In the genomic region with DNA sequence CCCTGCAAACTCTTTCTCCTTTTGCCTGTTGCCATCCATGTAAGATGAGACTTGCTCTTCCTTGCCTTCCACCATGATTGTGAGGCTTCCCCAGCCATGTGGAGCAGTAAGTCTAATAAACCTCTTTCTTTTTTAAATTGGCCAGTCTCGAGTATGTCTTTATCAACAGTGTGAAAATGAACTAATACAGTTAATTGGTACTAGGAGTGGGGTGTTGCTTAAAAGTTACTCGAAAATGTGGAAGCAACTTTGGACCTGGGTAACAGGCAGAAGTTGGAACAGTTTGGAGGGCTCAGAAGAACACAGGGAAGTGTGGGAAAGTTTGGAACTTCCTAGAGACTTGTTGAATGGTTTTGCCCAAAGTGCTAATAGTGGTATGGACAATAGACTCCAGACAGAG, we compare ENCODE assay signal across 29 cellular contexts.
"Had no signal": no experiment of that assay in that cellular context is flagged by ENCODE, and none has a peak within 500 bp of the region (broad histone marks: within the 10 kb centered on the region; RNA-seq: fewer than 3 reads in every experiment).

No MANE protein-coding gene starts in this region.

- H3K27ac ChIP-seq: stomach, suprapubic skin, testis, thoracic aorta, thyroid gland, tibial artery, tibial nerve, transverse colon, upper lobe of left lung, upper lobe of right lung, uterus, vagina had no signal

- H3K27me3 ChIP-seq: stomach, suprapubic skin, testis, thyroid gland, tibial artery, tibial nerve, transverse colon, upper lobe of left lung, upper lobe of right lung, uterus, vagina had no signal

- H3K36me3 Mint-ChIP-seq: stimulated activated effector memory CD8-positive, alpha-beta T cell treated with anti-CD3 and anti-CD28 coated beads, Interleukin-12 subunit alpha, Interleukin-12 subunit beta, amount 100 ng/mL, for 72 hours; type B pancreatic cell had no signal

- H3K4me3 ChIP-seq: stomach, suprapubic skin, testis, thoracic aorta, thyroid gland, tibial artery, tibial nerve, transverse colon, upper lobe of left lung, upper lobe of right lung, uterus, vagina had no signal

- H3K36me3 ChIP-seq: stomach, suprapubic skin, thoracic aorta, thyroid gland, tibial artery, tibial nerve, transverse colon, upper lobe of left lung, upper lobe of right lung, uterus, vagina had no signal

- FAIRE-seq: urothelium cell line had no signal

- H3K4me1 ChIP-seq: stomach, suprapubic skin, testis, thyroid gland, tibial artery, tibial nerve, transverse colon, upper lobe of left lung, upper lobe of right lung, uterus, vagina had no signal

- H3K4me1 Mint-ChIP-seq: stimulated activated effector memory CD8-positive, alpha-beta T cell treated with anti-CD3 and anti-CD28 coated beads, Interleukin-12 subunit alpha, Interleukin-12 subunit beta, amount 100 ng/mL, for 72 hours; stimulated activated memory B cell treated with anti-CD40 and anti-IgM and Interleukin-4, amounts not matched to agents 10 μg/mL and 1 μg/mL and 100 μg/mL, for 72 hours; stimulated activated naive B cell treated with anti-CD40 and anti-IgM and Interleukin-4, amounts not matched to agents 10 μg/mL and 1 μg/mL and 100 μg/mL, for 72 hours; stimulated activated naive CD8-positive, alpha-beta T cell treated with anti-CD3 and anti-CD28 coated beads, Interleukin-15, amount 100 ng/mL, for 72 hours had no signal

- ATAC-seq: stimulated activated effector memory CD8-positive, alpha-beta T cell treated with anti-CD3 and anti-CD28 coated beads, Interleukin-12 subunit alpha, Interleukin-12 subunit beta, amount 100 ng/mL, for 72 hours; stimulated activated memory B cell treated with anti-CD40 and anti-IgM and Interleukin-4, amounts not matched to agents 10 μg/mL and 1 μg/mL and 100 μg/mL, for 72 hours; stimulated activated naive B cell treated with anti-CD40 and anti-IgM and Interleukin-4, amounts not matched to agents 10 μg/mL and 1 μg/mL and 100 μg/mL, for 72 hours; stimulated activated naive CD8-positive, alpha-beta T cell treated with anti-CD3 and anti-CD28 coated beads, Interleukin-15, amount 100 ng/mL, for 72 hours; stimulated activated naive CD8-positive, alpha-beta T cell treated with anti-CD3 and anti-CD28 coated beads, Interleukin-15, Interleukin-2, amounts not matched to agents 100 U/mL and 50 U/mL, for 24 hours; upper lobe of right lung had no signal

- H3K4me3 Mint-ChIP-seq: stimulated activated effector memory CD8-positive, alpha-beta T cell treated with anti-CD3 and anti-CD28 coated beads, Interleukin-12 subunit alpha, Interleukin-12 subunit beta, amount 100 ng/mL, for 72 hours; stimulated activated memory B cell treated with anti-CD40 and anti-IgM and Interleukin-4, amounts not matched to agents 10 μg/mL and 1 μg/mL and 100 μg/mL, for 72 hours; stimulated activated naive B cell treated with anti-CD40 and anti-IgM and Interleukin-4, amounts not matched to agents 10 μg/mL and 1 μg/mL and 100 μg/mL, for 72 hours; stimulated activated naive CD8-positive, alpha-beta T cell treated with anti-CD3 and anti-CD28 coated beads, Interleukin-15, amount 100 ng/mL, for 72 hours; stimulated activated naive CD8-positive, alpha-beta T cell treated with anti-CD3 and anti-CD28 coated beads, Interleukin-15, Interleukin-2, amounts not matched to agents 100 ng/mL and 50 ng/mL, for 24 hours; type B pancreatic cell had no signal

- H3K27me3 Mint-ChIP-seq: stimulated activated memory B cell treated with anti-CD40 and anti-IgM and Interleukin-4, amounts not matched to agents 10 μg/mL and 1 μg/mL and 100 μg/mL, for 72 hours; stimulated activated naive CD8-positive, alpha-beta T cell treated with anti-CD3 and anti-CD28 coated beads, Interleukin-15, amount 100 ng/mL, for 72 hours; stimulated activated naive CD8-positive, alpha-beta T cell treated with anti-CD3 and anti-CD28 coated beads, Interleukin-15, Interleukin-2, amounts not matched to agents 100 ng/mL and 50 ng/mL, for 24 hours; type B pancreatic cell had no signal

- H3K27ac Mint-ChIP-seq: stimulated activated effector memory CD8-positive, alpha-beta T cell treated with anti-CD3 and anti-CD28 coated beads, Interleukin-12 subunit alpha, Interleukin-12 subunit beta, amount 100 ng/mL, for 72 hours; stimulated activated memory B cell treated with anti-CD40 and anti-IgM and Interleukin-4, amounts not matched to agents 10 μg/mL and 1 μg/mL and 100 μg/mL, for 72 hours; stimulated activated naive B cell treated with anti-CD40 and anti-IgM and Interleukin-4, amounts not matched to agents 10 μg/mL and 1 μg/mL and 100 μg/mL, for 72 hours; stimulated activated naive CD8-positive, alpha-beta T cell treated with anti-CD3 and anti-CD28 coated beads, Interleukin-15, amount 100 ng/mL, for 72 hours; stimulated activated naive CD8-positive, alpha-beta T cell treated with anti-CD3 and anti-CD28 coated beads, Interleukin-15, Interleukin-2, amounts not matched to agents 100 ng/mL and 50 ng/mL, for 24 hours; type B pancreatic cell had no signal

- DNase-seq: stimulated activated CD4-positive, alpha-beta T cell treated with anti-CD3 and anti-CD28 coated beads, Interleukin-2, amount 100 ng/mL, for 48 hours; stimulated activated CD4-positive, alpha-beta T cell treated with anti-CD3 and anti-CD28 coated beads, Interleukin-4, amount 100 ng/mL, for 1 hour; stimulated activated CD4-positive, alpha-beta T cell treated with anti-CD3 and anti-CD28 coated beads, Interleukin-4, amount 100 ng/mL, for 24 hours; stimulated activated CD4-positive, alpha-beta T cell treated with anti-CD3 and anti-CD28 coated beads, Interleukin-4, amount 100 ng/mL, for 4 hours; stimulated activated CD8-positive, alpha-beta memory T cell treated with anti-CD3 and anti-CD28 coated beads, Interleukin-4, amount 100 ng/mL, for 48 hours; stimulated activated naive B cell treated with anti-CD40 and anti-IgM and Interleukin-4, amounts not matched to agents 10 μg/mL and 1 μg/mL and 100 μg/mL, for 72 hours; stimulated activated naive CD4-positive, alpha-beta T cell; stimulated activated naive CD4-positive, alpha-beta T cell treated with Interleukin-2 at 50 U/mL for 16 hours; stimulated activated naive CD8-positive, alpha-beta T cell treated with anti-CD3 and anti-CD28 coated beads, Interleukin-15, amount 100 ng/mL, for 72 hours; stimulated activated naive CD8-positive, alpha-beta T cell treated with anti-CD3 and anti-CD28 coated beads, Interleukin-15, Interleukin-2, amounts not matched to agents 100 U/mL and 50 U/mL, for 24 hours; stomach; substantia nigra; testis; thyroid gland; tibial artery; transverse colon; trophoblast cell; upper lobe of left lung; upper lobe of right lung; uterus had no signal

- H3K9me3 ChIP-seq: testis, thyroid gland, vagina had no signal
